In the genomic region with DNA sequence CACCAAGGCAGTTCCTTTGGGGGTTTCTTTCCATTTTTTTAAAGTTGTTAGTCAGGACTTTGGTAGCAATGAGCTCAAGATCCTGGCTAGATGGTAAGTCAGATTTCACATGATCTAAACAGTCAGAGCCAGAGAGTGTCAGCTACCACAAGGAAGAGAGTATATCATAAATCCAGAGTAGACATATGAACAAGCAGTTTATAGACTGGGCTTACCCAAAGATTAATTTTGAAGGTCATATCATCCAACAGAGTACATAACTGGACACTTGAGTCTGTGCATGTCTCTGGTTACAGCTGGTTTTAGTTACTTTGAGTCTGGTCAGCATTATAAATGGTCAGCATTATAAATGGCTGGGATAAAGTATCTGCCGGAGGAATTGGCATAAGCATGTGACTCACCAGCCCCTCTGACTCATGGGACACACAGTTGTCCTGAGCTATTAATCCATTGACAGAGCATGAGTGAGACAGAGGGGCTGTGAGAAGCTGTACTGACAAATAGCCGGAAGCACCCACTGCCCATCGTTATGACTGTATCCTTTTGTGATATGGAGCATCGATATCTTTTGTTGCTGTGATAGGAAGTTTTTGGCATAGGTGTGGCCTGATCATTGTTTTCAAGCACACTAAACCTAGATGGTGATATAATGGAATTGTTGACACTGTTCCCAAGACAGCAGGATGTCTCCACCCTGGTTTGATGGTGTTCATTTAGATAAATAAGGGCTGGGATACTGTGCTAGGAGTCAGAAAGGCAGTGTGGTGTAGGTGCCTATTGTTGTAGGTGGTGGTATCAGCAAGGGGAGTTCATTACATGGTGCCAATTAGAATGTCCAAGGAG, we compare ENCODE assay signal across 1 cellular context.
A peak's percentile ranks its signal among the peaks of the same experiment; 100 is the strongest.
TF ChIP-seq lines count a peak whose summit lies in the region.

No MANE protein-coding gene starts in this region.

TF ChIP-seq in K562, 482 proteins besides CTCF, POLR2A, EP300 and RAD21 (continued from another document and continues in another):
- TF ChIP-seq, protein P1, sequence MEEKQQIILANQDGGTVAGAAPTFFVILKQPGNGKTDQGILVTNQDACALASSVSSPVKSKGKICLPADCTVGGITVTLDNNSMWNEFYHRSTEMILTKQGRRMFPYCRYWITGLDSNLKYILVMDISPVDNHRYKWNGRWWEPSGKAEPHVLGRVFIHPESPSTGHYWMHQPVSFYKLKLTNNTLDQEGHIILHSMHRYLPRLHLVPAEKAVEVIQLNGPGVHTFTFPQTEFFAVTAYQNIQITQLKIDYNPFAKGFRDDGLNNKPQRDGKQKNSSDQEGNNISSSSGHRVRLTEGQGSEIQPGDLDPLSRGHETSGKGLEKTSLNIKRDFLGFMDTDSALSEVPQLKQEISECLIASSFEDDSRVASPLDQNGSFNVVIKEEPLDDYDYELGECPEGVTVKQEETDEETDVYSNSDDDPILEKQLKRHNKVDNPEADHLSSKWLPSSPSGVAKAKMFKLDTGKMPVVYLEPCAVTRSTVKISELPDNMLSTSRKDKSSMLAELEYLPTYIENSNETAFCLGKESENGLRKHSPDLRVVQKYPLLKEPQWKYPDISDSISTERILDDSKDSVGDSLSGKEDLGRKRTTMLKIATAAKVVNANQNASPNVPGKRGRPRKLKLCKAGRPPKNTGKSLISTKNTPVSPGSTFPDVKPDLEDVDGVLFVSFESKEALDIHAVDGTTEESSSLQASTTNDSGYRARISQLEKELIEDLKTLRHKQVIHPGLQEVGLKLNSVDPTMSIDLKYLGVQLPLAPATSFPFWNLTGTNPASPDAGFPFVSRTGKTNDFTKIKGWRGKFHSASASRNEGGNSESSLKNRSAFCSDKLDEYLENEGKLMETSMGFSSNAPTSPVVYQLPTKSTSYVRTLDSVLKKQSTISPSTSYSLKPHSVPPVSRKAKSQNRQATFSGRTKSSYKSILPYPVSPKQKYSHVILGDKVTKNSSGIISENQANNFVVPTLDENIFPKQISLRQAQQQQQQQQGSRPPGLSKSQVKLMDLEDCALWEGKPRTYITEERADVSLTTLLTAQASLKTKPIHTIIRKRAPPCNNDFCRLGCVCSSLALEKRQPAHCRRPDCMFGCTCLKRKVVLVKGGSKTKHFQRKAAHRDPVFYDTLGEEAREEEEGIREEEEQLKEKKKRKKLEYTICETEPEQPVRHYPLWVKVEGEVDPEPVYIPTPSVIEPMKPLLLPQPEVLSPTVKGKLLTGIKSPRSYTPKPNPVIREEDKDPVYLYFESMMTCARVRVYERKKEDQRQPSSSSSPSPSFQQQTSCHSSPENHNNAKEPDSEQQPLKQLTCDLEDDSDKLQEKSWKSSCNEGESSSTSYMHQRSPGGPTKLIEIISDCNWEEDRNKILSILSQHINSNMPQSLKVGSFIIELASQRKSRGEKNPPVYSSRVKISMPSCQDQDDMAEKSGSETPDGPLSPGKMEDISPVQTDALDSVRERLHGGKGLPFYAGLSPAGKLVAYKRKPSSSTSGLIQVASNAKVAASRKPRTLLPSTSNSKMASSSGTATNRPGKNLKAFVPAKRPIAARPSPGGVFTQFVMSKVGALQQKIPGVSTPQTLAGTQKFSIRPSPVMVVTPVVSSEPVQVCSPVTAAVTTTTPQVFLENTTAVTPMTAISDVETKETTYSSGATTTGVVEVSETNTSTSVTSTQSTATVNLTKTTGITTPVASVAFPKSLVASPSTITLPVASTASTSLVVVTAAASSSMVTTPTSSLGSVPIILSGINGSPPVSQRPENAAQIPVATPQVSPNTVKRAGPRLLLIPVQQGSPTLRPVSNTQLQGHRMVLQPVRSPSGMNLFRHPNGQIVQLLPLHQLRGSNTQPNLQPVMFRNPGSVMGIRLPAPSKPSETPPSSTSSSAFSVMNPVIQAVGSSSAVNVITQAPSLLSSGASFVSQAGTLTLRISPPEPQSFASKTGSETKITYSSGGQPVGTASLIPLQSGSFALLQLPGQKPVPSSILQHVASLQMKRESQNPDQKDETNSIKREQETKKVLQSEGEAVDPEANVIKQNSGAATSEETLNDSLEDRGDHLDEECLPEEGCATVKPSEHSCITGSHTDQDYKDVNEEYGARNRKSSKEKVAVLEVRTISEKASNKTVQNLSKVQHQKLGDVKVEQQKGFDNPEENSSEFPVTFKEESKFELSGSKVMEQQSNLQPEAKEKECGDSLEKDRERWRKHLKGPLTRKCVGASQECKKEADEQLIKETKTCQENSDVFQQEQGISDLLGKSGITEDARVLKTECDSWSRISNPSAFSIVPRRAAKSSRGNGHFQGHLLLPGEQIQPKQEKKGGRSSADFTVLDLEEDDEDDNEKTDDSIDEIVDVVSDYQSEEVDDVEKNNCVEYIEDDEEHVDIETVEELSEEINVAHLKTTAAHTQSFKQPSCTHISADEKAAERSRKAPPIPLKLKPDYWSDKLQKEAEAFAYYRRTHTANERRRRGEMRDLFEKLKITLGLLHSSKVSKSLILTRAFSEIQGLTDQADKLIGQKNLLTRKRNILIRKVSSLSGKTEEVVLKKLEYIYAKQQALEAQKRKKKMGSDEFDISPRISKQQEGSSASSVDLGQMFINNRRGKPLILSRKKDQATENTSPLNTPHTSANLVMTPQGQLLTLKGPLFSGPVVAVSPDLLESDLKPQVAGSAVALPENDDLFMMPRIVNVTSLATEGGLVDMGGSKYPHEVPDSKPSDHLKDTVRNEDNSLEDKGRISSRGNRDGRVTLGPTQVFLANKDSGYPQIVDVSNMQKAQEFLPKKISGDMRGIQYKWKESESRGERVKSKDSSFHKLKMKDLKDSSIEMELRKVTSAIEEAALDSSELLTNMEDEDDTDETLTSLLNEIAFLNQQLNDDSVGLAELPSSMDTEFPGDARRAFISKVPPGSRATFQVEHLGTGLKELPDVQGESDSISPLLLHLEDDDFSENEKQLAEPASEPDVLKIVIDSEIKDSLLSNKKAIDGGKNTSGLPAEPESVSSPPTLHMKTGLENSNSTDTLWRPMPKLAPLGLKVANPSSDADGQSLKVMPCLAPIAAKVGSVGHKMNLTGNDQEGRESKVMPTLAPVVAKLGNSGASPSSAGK (IDR thresholded peaks at IDR 0.05), result peak; percentile 54; the same call in 1 of the 2 replicates
- TF ChIP-seq RBM22 (IDR thresholded peaks at IDR 0.05; ENCODE audit: low read depth, low read length, poor library complexity, severe bottlenecking) (no peak), U2AF2 (optimal IDR thresholded peaks at IDR 0.05; ENCODE audit: low read depth, low read length) (no peak), DMBX1 (CRISPR knock-in tag; IDR thresholded peaks at IDR 0.05; ENCODE audit: borderline replicate concordance) (peak; percentile 71), ELF1 (tag; IDR thresholded peaks at IDR 0.05) (no peak), CXXC5 (CRISPR knock-in tag; IDR thresholded peaks at IDR 0.05) (peak; percentile 28; the same call in 1 of the 2 replicates), SOX6 (IDR thresholded peaks at IDR 0.05) (peak; percentile 45), FOSL1 (tag; conservative IDR thresholded peaks at IDR 0.05) (peak; percentile 90), SMAD4 (CRISPR knock-in tag; conservative IDR thresholded peaks at IDR 0.05) (0 out of 2 replicates have a peak, but pooled peaks have one; percentile 41), ARID1B (IDR thresholded peaks at IDR 0.05) (peak; percentile 30; the same call in 1 of the 2 replicates), RFX1 (IDR thresholded peaks at IDR 0.05) (peak; percentile 34), NR2F6 (CRISPR knock-in tag; IDR thresholded peaks at IDR 0.05) (no peak), FOXJ2 (tag; IDR thresholded peaks at IDR 0.05) (0 out of 2 replicates have a peak, but pooled peaks have one; percentile 31), ATF1 (CRISPR knock-in tag; IDR thresholded peaks at IDR 0.05) (no peak), ATF1 (tag; IDR thresholded peaks at IDR 0.05) (0 out of 2 replicates have a peak, but pooled peaks have one; percentile 31), L3MBTL2 (IDR thresholded peaks at IDR 0.05) (peak; percentile 45; the same call in 1 of the 2 replicates), GABPB1 (CRISPR knock-in tag; IDR thresholded peaks at IDR 0.05) (no peak), ZNF316 (IDR thresholded peaks at IDR 0.05) (peak; percentile 79), C11orf30 (IDR thresholded peaks at IDR 0.05; ENCODE audit: low read depth) (peak; percentile 50; the same call in 1 of the 2 replicates), MEIS2 (IDR thresholded peaks at IDR 0.05; ENCODE audit: partially characterized antibody) (peak; percentile 63), NR2C1 (IDR thresholded peaks at IDR 0.05) (no peak), NR2C1 (tag; IDR thresholded peaks at IDR 0.05) (peak; percentile 52), NR2C2 (CRISPR knock-in tag; IDR thresholded peaks at IDR 0.05) (no peak), NR2C2 (tag; IDR thresholded peaks at IDR 0.05) (peak; percentile 31; the same call in 1 of the 2 replicates), CHCHD3 (CRISPR knock-in tag; IDR thresholded peaks at IDR 0.05) (no peak), DPF2 (IDR thresholded peaks at IDR 0.05) (0 out of 2 replicates have a peak, but pooled peaks have one; percentile 56)
- TF ChIP-seq, protein P2, sequence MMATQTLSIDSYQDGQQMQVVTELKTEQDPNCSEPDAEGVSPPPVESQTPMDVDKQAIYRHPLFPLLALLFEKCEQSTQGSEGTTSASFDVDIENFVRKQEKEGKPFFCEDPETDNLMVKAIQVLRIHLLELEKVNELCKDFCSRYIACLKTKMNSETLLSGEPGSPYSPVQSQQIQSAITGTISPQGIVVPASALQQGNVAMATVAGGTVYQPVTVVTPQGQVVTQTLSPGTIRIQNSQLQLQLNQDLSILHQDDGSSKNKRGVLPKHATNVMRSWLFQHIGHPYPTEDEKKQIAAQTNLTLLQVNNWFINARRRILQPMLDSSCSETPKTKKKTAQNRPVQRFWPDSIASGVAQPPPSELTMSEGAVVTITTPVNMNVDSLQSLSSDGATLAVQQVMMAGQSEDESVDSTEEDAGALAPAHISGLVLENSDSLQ (IDR thresholded peaks at IDR 0.05), result 0 out of 2 replicates have a peak, but pooled peaks have one; percentile 17
- TF ChIP-seq, protein P3, sequence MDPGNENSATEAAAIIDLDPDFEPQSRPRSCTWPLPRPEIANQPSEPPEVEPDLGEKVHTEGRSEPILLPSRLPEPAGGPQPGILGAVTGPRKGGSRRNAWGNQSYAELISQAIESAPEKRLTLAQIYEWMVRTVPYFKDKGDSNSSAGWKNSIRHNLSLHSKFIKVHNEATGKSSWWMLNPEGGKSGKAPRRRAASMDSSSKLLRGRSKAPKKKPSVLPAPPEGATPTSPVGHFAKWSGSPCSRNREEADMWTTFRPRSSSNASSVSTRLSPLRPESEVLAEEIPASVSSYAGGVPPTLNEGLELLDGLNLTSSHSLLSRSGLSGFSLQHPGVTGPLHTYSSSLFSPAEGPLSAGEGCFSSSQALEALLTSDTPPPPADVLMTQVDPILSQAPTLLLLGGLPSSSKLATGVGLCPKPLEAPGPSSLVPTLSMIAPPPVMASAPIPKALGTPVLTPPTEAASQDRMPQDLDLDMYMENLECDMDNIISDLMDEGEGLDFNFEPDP (CRISPR knock-in tag; IDR thresholded peaks at IDR 0.05), result no peak
- TF ChIP-seq, protein P4, sequence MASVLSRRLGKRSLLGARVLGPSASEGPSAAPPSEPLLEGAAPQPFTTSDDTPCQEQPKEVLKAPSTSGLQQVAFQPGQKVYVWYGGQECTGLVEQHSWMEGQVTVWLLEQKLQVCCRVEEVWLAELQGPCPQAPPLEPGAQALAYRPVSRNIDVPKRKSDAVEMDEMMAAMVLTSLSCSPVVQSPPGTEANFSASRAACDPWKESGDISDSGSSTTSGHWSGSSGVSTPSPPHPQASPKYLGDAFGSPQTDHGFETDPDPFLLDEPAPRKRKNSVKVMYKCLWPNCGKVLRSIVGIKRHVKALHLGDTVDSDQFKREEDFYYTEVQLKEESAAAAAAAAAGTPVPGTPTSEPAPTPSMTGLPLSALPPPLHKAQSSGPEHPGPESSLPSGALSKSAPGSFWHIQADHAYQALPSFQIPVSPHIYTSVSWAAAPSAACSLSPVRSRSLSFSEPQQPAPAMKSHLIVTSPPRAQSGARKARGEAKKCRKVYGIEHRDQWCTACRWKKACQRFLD (CRISPR knock-in tag; IDR thresholded peaks at IDR 0.05), result peak; percentile 73; the same call in 1 of the 2 replicates
- TF ChIP-seq, protein P5, sequence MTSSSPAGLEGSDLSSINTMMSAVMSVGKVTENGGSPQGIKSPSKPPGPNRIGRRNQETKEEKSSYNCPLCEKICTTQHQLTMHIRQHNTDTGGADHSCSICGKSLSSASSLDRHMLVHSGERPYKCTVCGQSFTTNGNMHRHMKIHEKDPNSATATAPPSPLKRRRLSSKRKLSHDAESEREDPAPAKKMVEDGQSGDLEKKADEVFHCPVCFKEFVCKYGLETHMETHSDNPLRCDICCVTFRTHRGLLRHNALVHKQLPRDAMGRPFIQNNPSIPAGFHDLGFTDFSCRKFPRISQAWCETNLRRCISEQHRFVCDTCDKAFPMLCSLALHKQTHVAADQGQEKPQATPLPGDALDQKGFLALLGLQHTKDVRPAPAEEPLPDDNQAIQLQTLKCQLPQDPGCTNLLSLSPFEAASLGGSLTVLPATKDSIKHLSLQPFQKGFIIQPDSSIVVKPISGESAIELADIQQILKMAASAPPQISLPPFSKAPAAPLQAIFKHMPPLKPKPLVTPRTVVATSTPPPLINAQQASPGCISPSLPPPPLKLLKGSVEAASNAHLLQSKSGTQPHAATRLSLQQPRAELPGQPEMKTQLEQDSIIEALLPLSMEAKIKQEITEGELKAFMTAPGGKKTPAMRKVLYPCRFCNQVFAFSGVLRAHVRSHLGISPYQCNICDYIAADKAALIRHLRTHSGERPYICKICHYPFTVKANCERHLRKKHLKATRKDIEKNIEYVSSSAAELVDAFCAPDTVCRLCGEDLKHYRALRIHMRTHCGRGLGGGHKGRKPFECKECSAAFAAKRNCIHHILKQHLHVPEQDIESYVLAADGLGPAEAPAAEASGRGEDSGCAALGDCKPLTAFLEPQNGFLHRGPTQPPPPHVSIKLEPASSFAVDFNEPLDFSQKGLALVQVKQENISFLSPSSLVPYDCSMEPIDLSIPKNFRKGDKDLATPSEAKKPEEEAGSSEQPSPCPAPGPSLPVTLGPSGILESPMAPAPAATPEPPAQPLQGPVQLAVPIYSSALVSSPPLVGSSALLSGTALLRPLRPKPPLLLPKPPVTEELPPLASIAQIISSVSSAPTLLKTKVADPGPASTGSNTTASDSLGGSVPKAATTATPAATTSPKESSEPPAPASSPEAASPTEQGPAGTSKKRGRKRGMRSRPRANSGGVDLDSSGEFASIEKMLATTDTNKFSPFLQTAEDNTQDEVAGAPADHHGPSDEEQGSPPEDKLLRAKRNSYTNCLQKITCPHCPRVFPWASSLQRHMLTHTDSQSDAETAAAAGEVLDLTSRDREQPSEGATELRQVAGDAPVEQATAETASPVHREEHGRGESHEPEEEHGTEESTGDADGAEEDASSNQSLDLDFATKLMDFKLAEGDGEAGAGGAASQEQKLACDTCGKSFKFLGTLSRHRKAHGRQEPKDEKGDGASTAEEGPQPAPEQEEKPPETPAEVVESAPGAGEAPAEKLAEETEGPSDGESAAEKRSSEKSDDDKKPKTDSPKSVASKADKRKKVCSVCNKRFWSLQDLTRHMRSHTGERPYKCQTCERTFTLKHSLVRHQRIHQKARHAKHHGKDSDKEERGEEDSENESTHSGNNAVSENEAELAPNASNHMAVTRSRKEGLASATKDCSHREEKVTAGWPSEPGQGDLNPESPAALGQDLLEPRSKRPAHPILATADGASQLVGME (CRISPR knock-in tag; IDR thresholded peaks at IDR 0.05), result no peak
- TF ChIP-seq, protein P6, sequence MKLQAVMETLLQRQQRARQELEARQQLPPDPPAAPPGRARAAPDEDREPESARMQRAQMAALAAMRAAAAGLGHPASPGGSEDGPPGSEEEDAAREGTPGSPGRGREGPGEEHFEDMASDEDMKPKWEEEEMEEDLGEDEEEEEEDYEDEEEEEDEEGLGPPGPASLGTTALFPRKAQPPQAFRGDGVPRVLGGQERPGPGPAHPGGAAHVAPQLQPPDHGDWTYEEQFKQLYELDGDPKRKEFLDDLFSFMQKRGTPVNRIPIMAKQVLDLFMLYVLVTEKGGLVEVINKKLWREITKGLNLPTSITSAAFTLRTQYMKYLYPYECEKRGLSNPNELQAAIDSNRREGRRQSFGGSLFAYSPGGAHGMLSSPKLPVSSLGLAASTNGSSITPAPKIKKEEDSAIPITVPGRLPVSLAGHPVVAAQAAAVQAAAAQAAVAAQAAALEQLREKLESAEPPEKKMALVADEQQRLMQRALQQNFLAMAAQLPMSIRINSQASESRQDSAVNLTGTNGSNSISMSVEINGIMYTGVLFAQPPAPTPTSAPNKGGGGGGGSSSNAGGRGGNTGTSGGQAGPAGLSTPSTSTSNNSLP (IDR thresholded peaks at IDR 0.05; ENCODE audit: borderline replicate concordance, low read depth, low read length), result 0 out of 2 replicates have a peak, but pooled peaks have one; percentile 37
